ENCODE assay signal across 8 cellular contexts in genomic region chr2:27723372-27724144, GRCh38. TPM values are rescaled to one million over a fixed set of nuclear protein-coding genes. Genes with fewer than 3 reads are reported as not detected.
DNase-seq lines count a peak whose midpoint lies in the region; ATAC-seq, FAIRE-seq and TF ChIP-seq lines count a peak whose summit lies in the region.

No MANE protein-coding gene starts in this region.

- H3K9ac ChIP-seq in HCT116 (ENCODE audit: low read length), result no peak overlapping the region
- peak overlapping the region in 1 of 2 donors; percentile 58 for H3K9ac ChIP-seq in colonic mucosa (ENCODE audit: low read depth in 2 of 2, low read length in 2 of 2)
- peak overlapping the region in 1 of 2 donors; percentile 29 for H3K9ac ChIP-seq in stomach smooth muscle (ENCODE audit: low read length in 2 of 2)

- in situ Hi-C loops in Panc1 (cut with HindIII; ENCODE audit: low pct_unique_long_range_greater_than_20kb, low sequenced_read_pairs), result no loop called here

- RAD21 ChIA-PET in HCT116 (lab: Charles Lee; ENCODE audit: low non-redundant PET in 1 of 2, low total read pairs in 2 of 2, uncharacterized antibody in 2 of 2, unreplicated experiment in 2 of 2), result interaction anchor here (0.7 to 1.5 kb wide), 3 partner anchors 17 to 30 kb away, joined by 4 to 10 read pairs (median 8); no protein-coding TSS in a partner anchor

- peaks cover 4% of the 10 kb centered on the region for H3K36me3 Mint-ChIP-seq in T-helper 17 cell (ENCODE audit: low read depth)

- H4K20me1 ChIP-seq in HCT116 (ENCODE audit: insufficient read depth), result no peaks in the 10 kb centered on the region

- DNase-seq in D721Med (ENCODE audit: insufficient read length, low spot score), result peak; percentile 39
- DNase-seq in HCT116 (ENCODE audit: low read depth, low spot score), result peak; percentile 62
- no peak for DNase-seq in Panc1 (ENCODE audit: low read depth, low spot score)
- peak; percentile 78 for DNase-seq in colonic mucosa
- DNase-seq in left kidney (ENCODE audit: low read depth, low spot score), result peak; percentile 89
- no peak for DNase-seq in T-helper 17 cell
- DNase-seq in OCI-M2 (lab: John Stamatoyannopoulos, UW; ENCODE audit: unreplicated experiment), result no peak

- intact Hi-C loops in HCT116 (cut with micrococcal nuclease) (no loop called here), Panc1 (cut with micrococcal nuclease; ENCODE audit: unreplicated experiment) (no loop called here), colonic mucosa (cut with DNase I) (no loop called here)

- no peaks in the 10 kb centered on the region for H3K9me2 ChIP-seq in HCT116 (ENCODE audit: insufficient read depth)

- BruUV-seq in HCT116 (replicated peaks; lab: Mats Ljungman, UMichigan), result no TSS peak
- no TSS peak for BruUV-seq in Panc1 (replicated peaks; lab: Mats Ljungman, UMichigan)

- peaks cover 24% of the 10 kb centered on the region for H3K27me3 Mint-ChIP-seq in T-helper 17 cell

- H3K36me3 ChIP-seq in HCT116 (ENCODE audit: control insufficient read depth in 1 of 2, insufficient read depth in 2 of 2, low read length in 2 of 2) (no peaks in the 10 kb centered on the region), Panc1 (ENCODE audit: control insufficient read depth, insufficient read depth, low read length) (no peaks in the 10 kb centered on the region), colonic mucosa (no peaks in the 10 kb centered on the region), stomach smooth muscle (ENCODE audit: control insufficient read depth in 2 of 2, insufficient read depth in 2 of 2, low read length in 2 of 2) (no peaks in the 10 kb centered on the region)

- no peak overlapping the region for H3K27ac Mint-ChIP-seq in T-helper 17 cell

- peak; percentile 59 for ATAC-seq in HCT116
- peak; percentile 84 for ATAC-seq in Panc1
- ATAC-seq in T-helper 17 cell, result no peak

- POLR2A ChIA-PET in HCT116 (lab: Charles Lee), result interaction anchor here (1.0 to 2.4 kb wide), 4 partner anchors 9 to 31 kb away, joined by 3 to 14 read pairs (median 5); no protein-coding TSS in a partner anchor
- POLR2A ChIA-PET in Panc1 (lab: Charles Lee), result interaction anchor here (0.6 kb wide), 1 partner anchor 634 kb away, joined by 7 read pairs; no protein-coding TSS in a partner anchor

- TF ChIP-seq RAD21 in HCT116 (IDR thresholded peaks at IDR 0.05; ENCODE audit: low read depth), result no peak

- no peak overlapping the region for H3K27ac ChIP-seq in HCT116 (ENCODE audit: low read depth, low read length)
- no peak overlapping the region for H3K27ac ChIP-seq in Panc1 (ENCODE audit: low read length)
- H3K27ac ChIP-seq in colonic mucosa, result peak overlapping the region; percentile 36
- H3K27ac ChIP-seq in stomach smooth muscle (ENCODE audit: low read length), result peak overlapping the region; percentile 37

- no peak for FAIRE-seq in D721Med (lab: Jason Lieb, UNC)

- CTCF ChIA-PET in HCT116 (lab: Charles Lee) (interaction anchor here (0.8 to 2.5 kb wide), 16 partner anchors 9 to 731 kb away, joined by 3 to 26 read pairs (median 4); partner anchors contain the start of gene FOSL2), Panc1 (lab: Charles Lee) (interaction anchor here (0.5 to 1.8 kb wide), 11 partner anchors 17 to 1481 kb away, joined by 3 to 9 read pairs (median 4); no protein-coding TSS in a partner anchor)

- peak; percentile 52 for TF ChIP-seq CTCF in D721Med (IDR thresholded peaks at IDR 0.05; ENCODE audit: insufficient read depth, missing control alignments)
- peak in 2 of 3 experiments; percentile 82 to 88; a peak in 4 of 6 replicates for TF ChIP-seq CTCF in HCT116 (IDR thresholded peaks at IDR 0.05 in 2 of 3, conservative IDR thresholded peaks at IDR 0.05 in 1 of 3; ENCODE audit: borderline replicate concordance in 1 of 3, insufficient read depth in 1 of 3, low read depth in 2 of 3, low read length in 2 of 3)
- TF ChIP-seq CTCF in Panc1 (IDR thresholded peaks at IDR 0.05), result peak; percentile 93
- TF ChIP-seq CTCF in colonic mucosa (IDR thresholded peaks at IDR 0.05), result peak; percentile 88

- H3K9me3 ChIP-seq in HCT116 (ENCODE audit: control insufficient read depth in 1 of 2, insufficient read depth in 1 of 2, low read depth in 1 of 2, low read length in 2 of 2), result no peaks in the 10 kb centered on the region
- no peaks in the 10 kb centered on the region for H3K9me3 ChIP-seq in Panc1 (ENCODE audit: control insufficient read depth, insufficient read depth, low read depth, low read length)
- no peaks in the 10 kb centered on the region for H3K9me3 ChIP-seq in colonic mucosa
- no peaks in the 10 kb centered on the region for H3K9me3 ChIP-seq in stomach smooth muscle (ENCODE audit: control insufficient read depth in 2 of 2, low read length in 2 of 2)
- H3K9me3 ChIP-seq in T-helper 17 cell (ENCODE audit: control insufficient read depth, low read length, poor library complexity, severe bottlenecking), result no peaks in the 10 kb centered on the region

- peaks cover 10% of the 10 kb centered on the region for H3K4me1 Mint-ChIP-seq in T-helper 17 cell

- H3K27me3 ChIP-seq in HCT116 (ENCODE audit: insufficient read depth, low read length) (no peaks in the 10 kb centered on the region), Panc1 (ENCODE audit: control insufficient read depth, insufficient read depth, low read length) (no peaks in the 10 kb centered on the region), colonic mucosa (no peaks in the 10 kb centered on the region), stomach smooth muscle (ENCODE audit: control insufficient read depth in 1 of 2, insufficient read depth in 2 of 2, low read length in 2 of 2) (no peaks in the 10 kb centered on the region)

- H3K4me1 ChIP-seq in HCT116 (ENCODE audit: control insufficient read depth in 1 of 2, insufficient read depth in 2 of 2, low read length in 2 of 2), result peaks cover 29 to 60% of the 10 kb centered on the region in 2 experiments
- H3K4me1 ChIP-seq in Panc1 (ENCODE audit: control insufficient read depth, insufficient read depth, low read length), result peaks cover 6% of the 10 kb centered on the region; the same call in 1 of the 2 replicates
- H3K4me1 ChIP-seq in colonic mucosa, result no peaks in the 10 kb centered on the region
- H3K4me1 ChIP-seq in stomach smooth muscle (ENCODE audit: control insufficient read depth, insufficient read depth, low read length), result peaks cover 19% of the 10 kb centered on the region

- H3K4me3 Mint-ChIP-seq in T-helper 17 cell, result no peak overlapping the region

- no peaks in the 10 kb centered on the region for H3K79me2 ChIP-seq in HCT116 (ENCODE audit: insufficient read depth, low read length)

- peak overlapping the region; percentile 50 for H3K4me2 ChIP-seq in HCT116 (ENCODE audit: low read length)

- TF ChIP-seq POLR2A in HCT116 (IDR thresholded peaks at IDR 0.05; ENCODE audit: borderline replicate concordance, extremely low read depth, insufficient read depth, insufficient read length), result no peak

- peak overlapping the region; percentile 60 for H2AFZ ChIP-seq in HCT116 (ENCODE audit: low read depth, low read length, poor library complexity, severe bottlenecking)

- no peak overlapping the region for H3K4me3 ChIP-seq in HCT116 (replicated peaks in 1 of 2; ENCODE audit: low read depth in 1 of 2, low read length in 2 of 2)
- H3K4me3 ChIP-seq in Panc1 (ENCODE audit: low read depth in 2 of 2, low read length in 2 of 2), result no peak overlapping the region
- H3K4me3 ChIP-seq in colonic mucosa, result no peak overlapping the region
- H3K4me3 ChIP-seq in stomach smooth muscle (ENCODE audit: low read length in 2 of 2), result no peak overlapping the region

TF ChIP-seq in HCT116, 20 proteins besides CTCF, POLR2A, EP300 and RAD21:
- TF ChIP-seq, protein P1, sequence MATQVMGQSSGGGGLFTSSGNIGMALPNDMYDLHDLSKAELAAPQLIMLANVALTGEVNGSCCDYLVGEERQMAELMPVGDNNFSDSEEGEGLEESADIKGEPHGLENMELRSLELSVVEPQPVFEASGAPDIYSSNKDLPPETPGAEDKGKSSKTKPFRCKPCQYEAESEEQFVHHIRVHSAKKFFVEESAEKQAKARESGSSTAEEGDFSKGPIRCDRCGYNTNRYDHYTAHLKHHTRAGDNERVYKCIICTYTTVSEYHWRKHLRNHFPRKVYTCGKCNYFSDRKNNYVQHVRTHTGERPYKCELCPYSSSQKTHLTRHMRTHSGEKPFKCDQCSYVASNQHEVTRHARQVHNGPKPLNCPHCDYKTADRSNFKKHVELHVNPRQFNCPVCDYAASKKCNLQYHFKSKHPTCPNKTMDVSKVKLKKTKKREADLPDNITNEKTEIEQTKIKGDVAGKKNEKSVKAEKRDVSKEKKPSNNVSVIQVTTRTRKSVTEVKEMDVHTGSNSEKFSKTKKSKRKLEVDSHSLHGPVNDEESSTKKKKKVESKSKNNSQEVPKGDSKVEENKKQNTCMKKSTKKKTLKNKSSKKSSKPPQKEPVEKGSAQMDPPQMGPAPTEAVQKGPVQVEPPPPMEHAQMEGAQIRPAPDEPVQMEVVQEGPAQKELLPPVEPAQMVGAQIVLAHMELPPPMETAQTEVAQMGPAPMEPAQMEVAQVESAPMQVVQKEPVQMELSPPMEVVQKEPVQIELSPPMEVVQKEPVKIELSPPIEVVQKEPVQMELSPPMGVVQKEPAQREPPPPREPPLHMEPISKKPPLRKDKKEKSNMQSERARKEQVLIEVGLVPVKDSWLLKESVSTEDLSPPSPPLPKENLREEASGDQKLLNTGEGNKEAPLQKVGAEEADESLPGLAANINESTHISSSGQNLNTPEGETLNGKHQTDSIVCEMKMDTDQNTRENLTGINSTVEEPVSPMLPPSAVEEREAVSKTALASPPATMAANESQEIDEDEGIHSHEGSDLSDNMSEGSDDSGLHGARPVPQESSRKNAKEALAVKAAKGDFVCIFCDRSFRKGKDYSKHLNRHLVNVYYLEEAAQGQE (IDR thresholded peaks at IDR 0.05; ENCODE audit: low read depth), result no peak
- TF ChIP-seq YY1 (IDR thresholded peaks at IDR 0.05; ENCODE audit: extremely low read depth, insufficient replicate concordance, low read depth, low read length), result peak; percentile 23

RNA-seq across cellular contexts. Expression of gene MRPL33, which starts 48.0 kb away (rescaled TPM):
- 66.3 TPM for total RNA-seq in HCT116 (2021; ENCODE audit: unreplicated experiment)
- polyA plus RNA-seq in HCT116 (2012), result 26.1 and 35.9 TPM in 2 replicates
- 61.6 TPM for total RNA-seq in Panc1 (2021; ENCODE audit: unreplicated experiment)
- polyA plus RNA-seq in Panc1 (2012; ENCODE audit: insufficient read length), result 51.7 TPM
- total RNA-seq in colonic mucosa, result 10 to 100 TPM; 56.5 to 63.7 TPM
- total RNA-seq in T-helper 17 cell, result 10 to 100 TPM; 24.6 to 38.9 TPM

RNA-seq across cellular contexts. Expression of gene SLC4A1AP, which starts 59.9 kb away (rescaled TPM):
- total RNA-seq in HCT116 (2021; ENCODE audit: unreplicated experiment) (19.8 TPM), Panc1 (2021; ENCODE audit: unreplicated experiment) (22.2 TPM), colonic mucosa (10 to 100 TPM; 16.1 to 17.1 TPM), T-helper 17 cell (10 to 100 TPM; 18.2 to 18.7 TPM)
- polyA plus RNA-seq in HCT116 (2012), result 10.1 and 12.3 TPM in 2 replicates
- polyA plus RNA-seq in Panc1 (2012; ENCODE audit: insufficient read length), result 16.0 TPM

Comparison
In these comparisons a context has a peak if more than half of its experiments do, and no peak if none do; other contexts are left out.
1. DNase-seq: peak in D721Med (single experiment), HCT116 (single experiment), colonic mucosa (single experiment) and left kidney (single experiment); none in Panc1 (single experiment), T-helper 17 cell (0 of 3) and OCI-M2 (single experiment).
2. H3K27ac ChIP-seq: peak in colonic mucosa (single experiment) and stomach smooth muscle (single experiment); none in HCT116 (single experiment) and Panc1 (single experiment).
3. Peak in every context shown above with its lines, with median percentiles within 50 percentile points of each other: CTCF ChIP-seq.